In the genomic region with DNA sequence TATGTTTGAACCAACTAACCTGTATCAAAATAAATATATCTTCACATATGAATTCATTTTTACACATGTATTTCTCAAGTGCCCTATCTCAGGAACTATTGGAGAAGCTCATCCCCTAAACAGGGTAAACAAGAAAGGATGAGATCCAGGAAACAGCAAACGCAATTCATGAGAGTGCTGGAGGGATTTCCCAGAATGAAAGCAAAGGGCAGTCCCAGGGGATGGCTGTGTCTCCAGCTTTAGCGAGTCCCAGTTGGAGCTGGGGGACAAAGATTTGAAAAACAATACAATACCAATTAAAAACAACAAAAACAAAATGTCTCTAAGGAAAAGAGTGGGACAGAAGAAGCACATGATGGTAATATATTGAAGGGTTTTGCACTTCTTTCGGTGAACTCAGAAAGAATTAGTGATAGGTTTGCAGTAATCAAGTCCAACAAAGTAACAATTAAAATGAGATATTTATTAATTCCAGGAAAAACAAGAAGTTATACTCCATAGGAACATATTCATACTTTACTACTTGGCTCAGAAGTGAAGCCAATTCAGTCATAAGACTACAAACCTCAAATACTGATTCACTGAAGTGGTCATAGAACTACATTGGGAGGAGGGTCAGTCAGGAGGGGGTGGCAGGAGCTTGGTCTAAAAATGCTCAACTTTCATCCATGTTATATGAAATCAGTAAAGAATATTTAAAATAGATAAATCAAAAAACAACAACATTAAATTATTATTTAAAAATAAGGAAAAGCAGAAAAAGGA, we compare ENCODE assay signal across 31 cellular contexts.
DNase-seq lines count a peak whose midpoint lies in the region; ATAC-seq, FAIRE-seq and TF ChIP-seq lines count a peak whose summit lies in the region.
"Had no signal": no experiment of that assay in that cellular context is flagged by ENCODE, and none has a peak within 500 bp of the region (broad histone marks: within the 10 kb centered on the region; RNA-seq: fewer than 3 reads in every experiment).

No MANE protein-coding gene starts in this region.

- no peaks in the 10 kb centered on the region for H3K9me3 Mint-ChIP-seq in activated naive CD4-positive, alpha-beta T cell treated with anti-CD3 and anti-CD28 coated beads, Interleukin-2, amount 10 ng/mL, durations not matched to agents 7 days and 5 days
- peaks cover 0 to 2% of the 10 kb centered on the region in 2 donors for H3K9me3 Mint-ChIP-seq in activated T-cell treated with anti-CD3 and anti-CD28 coated beads, Interleukin-2, amount 50 U/mL, for 72 hours
- H3K9me3 Mint-ChIP-seq: activated CD8-positive, alpha-beta T cell treated with anti-CD3 and anti-CD28 coated beads for 36 hours; activated T-helper 17 cell treated with anti-CD3 and anti-CD28 coated beads, Interleukin-2, amount 50 U/mL, for 72 hours; CD8-positive, alpha-beta memory T cell; stimulated activated naive CD8-positive, alpha-beta T cell treated with anti-CD3 and anti-CD28 coated beads, Interleukin-15, Interleukin-2, amounts not matched to agents 100 ng/mL and 50 ng/mL, for 24 hours had no signal

- no peak for ATAC-seq in activated T-cell treated with anti-CD3 and anti-CD28 coated beads, Interleukin-2, amount 50 U/mL, for 72 hours (replicated peaks in 1 of 2)
- ATAC-seq: activated CD4-positive, alpha-beta T cell treated with anti-CD3 and anti-CD28 coated beads for 36 hours; activated CD8-positive, alpha-beta T cell treated with anti-CD3 and anti-CD28 coated beads for 36 hours; activated T-helper 17 cell treated with anti-CD3 and anti-CD28 coated beads, Interleukin-2, amount 50 U/mL, for 72 hours; left colon had no signal

- H3K27me3 ChIP-seq in H1 (replicated peaks in 1 of 4; ENCODE audit: control insufficient read depth in 3 of 4, extremely low read depth in 1 of 4, insufficient read depth in 3 of 4, low read length in 3 of 4) = no peaks in the 10 kb centered on the region
- H3K27me3 ChIP-seq in mesenchymal stem cell (ENCODE audit: control insufficient read depth in 1 of 2, insufficient read depth in 1 of 2, low read length in 2 of 2) = no peaks in the 10 kb centered on the region
- H3K27me3 ChIP-seq: SJCRH30, uterus had no signal

- H3K27ac Mint-ChIP-seq in activated naive CD4-positive, alpha-beta T cell treated with anti-CD3 and anti-CD28 coated beads, Interleukin-2, amount 10 ng/mL, durations not matched to agents 7 days and 5 days = no peak overlapping the region
- H3K27ac Mint-ChIP-seq in activated T-cell treated with anti-CD3 and anti-CD28 coated beads, Interleukin-2, amount 50 U/mL, for 72 hours = no peak overlapping the region
- H3K27ac Mint-ChIP-seq: activated CD4-positive, alpha-beta T cell treated with anti-CD3 and anti-CD28 coated beads for 36 hours; activated CD8-positive, alpha-beta T cell treated with anti-CD3 and anti-CD28 coated beads for 36 hours; activated T-helper 17 cell treated with anti-CD3 and anti-CD28 coated beads, Interleukin-2, amount 50 U/mL, for 72 hours; B cell; CD8-positive, alpha-beta memory T cell; stimulated activated naive CD8-positive, alpha-beta T cell treated with anti-CD3 and anti-CD28 coated beads, Interleukin-15, Interleukin-2, amounts not matched to agents 100 ng/mL and 50 ng/mL, for 24 hours had no signal

- no peak overlapping the region for H4K5ac ChIP-seq in H1 (ENCODE audit: insufficient read length, low read depth, low read length)

- H3K4me1 ChIP-seq in H1 (replicated peaks in 1 of 4; ENCODE audit: control insufficient read depth in 3 of 4, insufficient read depth in 4 of 4, low read length in 3 of 4) = peaks cover 0 to 11% (median 2%) of the 10 kb centered on the region in 4 experiments; a peak in 4 of 7 replicates
- peaks cover 6% of the 10 kb centered on the region for H3K4me1 ChIP-seq in mesenchymal stem cell (ENCODE audit: control insufficient read depth, insufficient read depth, low read depth, low read length)
- H3K4me1 ChIP-seq: SJCRH30, uterus had no signal

- H3K14ac ChIP-seq in H1 (ENCODE audit: insufficient read length) (no peak overlapping the region), mesenchymal stem cell (ENCODE audit: low read length in 2 of 2) (no peak overlapping the region)

- no peaks in the 10 kb centered on the region for H3K9me3 ChIP-seq in H1 (ENCODE audit: insufficient read depth in 2 of 2, low read depth in 1 of 2, low read length in 1 of 2)
- no peaks in the 10 kb centered on the region for H3K9me3 ChIP-seq in mesenchymal stem cell (ENCODE audit: control insufficient read depth, low read length)
- H3K9me3 ChIP-seq: SJCRH30, uterus had no signal

- H4K8ac ChIP-seq in H1 (ENCODE audit: extremely low read depth, insufficient read depth, low read length) (no peak overlapping the region), mesenchymal stem cell (ENCODE audit: low read length) (no peak overlapping the region)

- H3K56ac ChIP-seq in H1 (replicated peaks; ENCODE audit: insufficient read length, low read depth, low read length) = no peak overlapping the region

- no peak overlapping the region for H3K4me3 Mint-ChIP-seq in activated naive CD4-positive, alpha-beta T cell treated with anti-CD3 and anti-CD28 coated beads, Interleukin-2, amount 10 ng/mL, durations not matched to agents 7 days and 5 days
- no peak overlapping the region for H3K4me3 Mint-ChIP-seq in activated T-cell treated with anti-CD3 and anti-CD28 coated beads, Interleukin-2, amount 50 U/mL, for 72 hours
- H3K4me3 Mint-ChIP-seq: activated CD4-positive, alpha-beta T cell treated with anti-CD3 and anti-CD28 coated beads for 36 hours; activated CD8-positive, alpha-beta T cell treated with anti-CD3 and anti-CD28 coated beads for 36 hours; activated T-helper 17 cell treated with anti-CD3 and anti-CD28 coated beads, Interleukin-2, amount 50 U/mL, for 72 hours; B cell; CD8-positive, alpha-beta memory T cell; stimulated activated naive CD8-positive, alpha-beta T cell treated with anti-CD3 and anti-CD28 coated beads, Interleukin-15, Interleukin-2, amounts not matched to agents 100 ng/mL and 50 ng/mL, for 24 hours had no signal

- 54% methylated on average over 3 of the region's 3 CpGs; no CpG with 5 or more reads in 1 of the 2 experiments for WGBS in H1 (ENCODE audit: extremely low coverage in 1 of 2, insufficient coverage in 1 of 2, insufficient read length in 1 of 2, insufficient replicate concordance in 2 of 2, low coverage in 1 of 2, low lambda C conversion rate in 2 of 2, missing lambda C conversion rate in 1 of 2), 2 experiments
- WGBS in mesenchymal stem cell = 57% methylated on average over 2 of the region's 3 CpGs

- H3K4me1 Mint-ChIP-seq in activated naive CD4-positive, alpha-beta T cell treated with anti-CD3 and anti-CD28 coated beads, Interleukin-2, amount 10 ng/mL, durations not matched to agents 7 days and 5 days = no peaks in the 10 kb centered on the region
- no peaks in the 10 kb centered on the region for H3K4me1 Mint-ChIP-seq in activated T-cell treated with anti-CD3 and anti-CD28 coated beads, Interleukin-2, amount 50 U/mL, for 72 hours (ENCODE audit: low read depth)
- H3K4me1 Mint-ChIP-seq: activated CD4-positive, alpha-beta T cell treated with anti-CD3 and anti-CD28 coated beads for 36 hours; activated T-helper 17 cell treated with anti-CD3 and anti-CD28 coated beads, Interleukin-2, amount 50 U/mL, for 72 hours; B cell; CD8-positive, alpha-beta memory T cell had no signal

- H3K23ac ChIP-seq in H1 (ENCODE audit: insufficient read length) = no peak overlapping the region
- no peak overlapping the region for H3K23ac ChIP-seq in mesenchymal stem cell (ENCODE audit: low read length in 2 of 2)

- H2BK12ac ChIP-seq in H1 (ENCODE audit: low read depth, low read length) (no peak overlapping the region), mesenchymal stem cell (ENCODE audit: low read length in 2 of 2) (no peak overlapping the region)

- peaks cover 2% of the 10 kb centered on the region; the same call in 1 of the 2 replicates for H3K23me2 ChIP-seq in H1 (ENCODE audit: low read depth, low read length)

- TF ChIP-seq EP300 in H1 (IDR thresholded peaks at IDR 0.05; ENCODE audit: borderline replicate concordance in 1 of 2, low read depth in 2 of 2, low read length in 2 of 2) = no peak

- POLR2A ChIA-PET in H1 (lab: Charles Lee; ENCODE audit: partially characterized antibody) = no interaction called here

- H3K36me3 ChIP-seq in H1 (ENCODE audit: control insufficient read depth in 2 of 4, insufficient read depth in 4 of 4, low read length in 3 of 4) (no peaks in the 10 kb centered on the region), mesenchymal stem cell (ENCODE audit: control insufficient read depth in 1 of 2, insufficient read depth in 2 of 2, low read depth in 1 of 2, low read length in 2 of 2) (no peaks in the 10 kb centered on the region)
- H3K36me3 ChIP-seq: SJCRH30, uterus had no signal

- H3K27me3 Mint-ChIP-seq in activated naive CD4-positive, alpha-beta T cell treated with anti-CD3 and anti-CD28 coated beads, Interleukin-2, amount 10 ng/mL, durations not matched to agents 7 days and 5 days = no peaks in the 10 kb centered on the region
- no peaks in the 10 kb centered on the region for H3K27me3 Mint-ChIP-seq in activated T-cell treated with anti-CD3 and anti-CD28 coated beads, Interleukin-2, amount 50 U/mL, for 72 hours (ENCODE audit: low read depth)
- H3K27me3 Mint-ChIP-seq: activated CD8-positive, alpha-beta T cell treated with anti-CD3 and anti-CD28 coated beads for 36 hours; activated T-helper 17 cell treated with anti-CD3 and anti-CD28 coated beads, Interleukin-2, amount 50 U/mL, for 72 hours; B cell had no signal

- H2BK15ac ChIP-seq in H1 (ENCODE audit: low read length) (no peak overlapping the region), mesenchymal stem cell (ENCODE audit: low read depth, poor library complexity, severe bottlenecking) (no peak overlapping the region)

- no peak for TF ChIP-seq POLR2A in H1 (IDR thresholded peaks at IDR 0.05; ENCODE audit: control extremely low read depth in 1 of 2, low read depth in 2 of 2, low read length in 2 of 2)

- peak; percentile 24 for DNase-seq in GM03348 (ENCODE audit: low spot score)
- DNase-seq in LHCN-M2 (ENCODE audit: low read depth) = peak; percentile 12
- no peak for DNase-seq in H1 (ENCODE audit: low read depth in 1 of 2, low spot score in 2 of 2)
- DNase-seq in mesenchymal stem cell = peak; percentile 50
- no peak for DNase-seq in activated naive CD4-positive, alpha-beta T cell treated with anti-CD3 and anti-CD28 coated beads, Interleukin-2, amount 10 ng/mL, durations not matched to agents 7 days and 5 days
- no peak for DNase-seq in HTR-8/SVneo (ENCODE audit: insufficient read length, low spot score)
- DNase-seq in activated T-cell treated with anti-CD3 and anti-CD28 coated beads, Interleukin-2, amount 50 U/mL, for 72 hours = no peak
- DNase-seq in amygdala (lab: John Stamatoyannopoulos, UW) = no peak
- DNase-seq: activated CD4-positive, alpha-beta T cell treated with anti-CD3 and anti-CD28 coated beads for 36 hours; activated CD8-positive, alpha-beta T cell treated with anti-CD3 and anti-CD28 coated beads for 36 hours; activated naive CD4-positive, alpha-beta T cell treated with anti-CD3 and anti-CD28 coated beads, Interleukin-2, amount 50 U/mL, for 16 hours; anterior cingulate cortex; CD8-positive, alpha-beta memory T cell; effector CD8-positive, alpha-beta T cell; foreskin fibroblast; GOT3; KBM-7; left colon; MM.1S; NCI-H1105 treated with DMSO at 0.1 percent for 48 hours; NCI-H2029; NCI-H2227 treated with DMSO at 0.1 percent for 48 hours; NCI-H82; SJCRH30; stimulated activated CD4-positive, alpha-beta T cell treated with anti-CD3 and anti-CD28 coated beads, Interleukin-2, amount 100 ng/mL, for 24 hours; SW 1271; uterus had no signal

- no peaks in the 10 kb centered on the region for H3K79me2 ChIP-seq in H1 (ENCODE audit: control insufficient read depth in 1 of 2, insufficient read depth in 2 of 2, low read length in 2 of 2)

- H2BK5ac ChIP-seq in H1 (ENCODE audit: low read depth, low read length) (no peak overlapping the region), mesenchymal stem cell (ENCODE audit: low read depth, low read length, poor library complexity, severe bottlenecking) (no peak overlapping the region)

- TF ChIP-seq RAD21 in H1 (IDR thresholded peaks at IDR 0.05 in 1 of 2, conservative IDR thresholded peaks at IDR 0.05 in 1 of 2; ENCODE audit: low read depth in 2 of 2, low read length in 2 of 2) = no peak

- no peak overlapping the region for H3K4ac ChIP-seq in H1 (replicated peaks; ENCODE audit: insufficient read length, low read depth, low read length)
- H3K4ac ChIP-seq in mesenchymal stem cell (ENCODE audit: low read depth in 1 of 2, low read length in 2 of 2) = no peak overlapping the region

- H3K9ac ChIP-seq in H1 (replicated peaks in 1 of 4; ENCODE audit: extremely low read depth in 1 of 4, low read depth in 3 of 4, low read length in 3 of 4) (no peak overlapping the region), mesenchymal stem cell (ENCODE audit: low read length) (peak overlapping the region; percentile 81)

- H2AK5ac ChIP-seq in H1 (ENCODE audit: low read depth, low read length) (no peak overlapping the region), mesenchymal stem cell (ENCODE audit: low read length, severe bottlenecking) (no peak overlapping the region)

- FAIRE-seq in H1 (lab: Jason Lieb, UNC) (peak; percentile 52), HTR-8/SVneo (lab: Jason Lieb, UNC) (no peak)

- CTCF ChIA-PET in H1 (lab: Charles Lee; ENCODE audit: partially characterized antibody) = interaction anchor here (1.2 kb wide), 1 partner anchor 314 kb away, joined by 3 read pairs; no protein-coding TSS in a partner anchor
- CTCF ChIA-PET in activated naive CD4-positive, alpha-beta T cell treated with anti-CD3 and anti-CD28 coated beads, Interleukin-2, amount 10 ng/mL, durations not matched to agents 7 days and 5 days (lab: Charles Lee) = no interaction called here

- H3K4me2 ChIP-seq in H1 (ENCODE audit: insufficient read depth in 1 of 2, low read depth in 2 of 2, low read length in 2 of 2) = no peak overlapping the region
- no peak overlapping the region for H3K4me2 ChIP-seq in mesenchymal stem cell (ENCODE audit: low read length, poor library complexity, severe bottlenecking)

- H3K36me3 Mint-ChIP-seq in activated naive CD4-positive, alpha-beta T cell treated with anti-CD3 and anti-CD28 coated beads, Interleukin-2, amount 10 ng/mL, durations not matched to agents 7 days and 5 days = no peaks in the 10 kb centered on the region
- no peaks in the 10 kb centered on the region for H3K36me3 Mint-ChIP-seq in activated T-cell treated with anti-CD3 and anti-CD28 coated beads, Interleukin-2, amount 50 U/mL, for 72 hours (ENCODE audit: insufficient read depth in 2 of 2)
- H3K36me3 Mint-ChIP-seq: CD8-positive, alpha-beta memory T cell had no signal

- no peak overlapping the region for H3K18ac ChIP-seq in H1 (ENCODE audit: extremely low read depth, low read length)
- no peak overlapping the region for H3K18ac ChIP-seq in mesenchymal stem cell (ENCODE audit: low read depth in 1 of 2, low read length in 2 of 2)

- no peak overlapping the region for H3K4me3 ChIP-seq in H1 (ENCODE audit: extremely low read depth in 1 of 4, insufficient read depth in 2 of 4, low read depth in 3 of 4, low read length in 4 of 4)
- H3K4me3 ChIP-seq in mesenchymal stem cell (ENCODE audit: insufficient read depth in 1 of 2, low read depth in 1 of 2, low read length in 2 of 2) = no peak overlapping the region
- H3K4me3 ChIP-seq: coronary artery, SJCRH30, uterus had no signal

- no peaks in the 10 kb centered on the region for H4K20me1 ChIP-seq in H1 (replicated peaks in 1 of 2; ENCODE audit: control insufficient read depth in 1 of 2, insufficient read depth in 2 of 2, low read length in 2 of 2)

- H2BK20ac ChIP-seq in H1 (ENCODE audit: low read length) = no peak overlapping the region

- TF ChIP-seq CTCF in H1 (IDR thresholded peaks at IDR 0.05; ENCODE audit: control extremely low read depth in 1 of 3, insufficient read depth in 1 of 3, low read depth in 1 of 3, low read length in 3 of 3) = no peak

- no peak overlapping the region for H2AFZ ChIP-seq in H1 (ENCODE audit: low read length)
- no peak overlapping the region for H2AFZ ChIP-seq in mesenchymal stem cell (ENCODE audit: low read depth, low read length)

- no peak overlapping the region for H2BK120ac ChIP-seq in H1 (replicated peaks; ENCODE audit: low read depth, low read length)
- H2BK120ac ChIP-seq in mesenchymal stem cell (ENCODE audit: low read depth, low read length) = no peak overlapping the region

- H3K79me1 ChIP-seq in H1 (ENCODE audit: low read depth, low read length) = no peaks in the 10 kb centered on the region
- H3K79me1 ChIP-seq in mesenchymal stem cell (replicated peaks; ENCODE audit: low read length, poor library complexity, severe bottlenecking) = peaks cover 2% of the 10 kb centered on the region

- H4K91ac ChIP-seq in H1 (replicated peaks; ENCODE audit: insufficient read length, low read length) = no peak overlapping the region
- no peak overlapping the region for H4K91ac ChIP-seq in mesenchymal stem cell (ENCODE audit: low read length)

- H3K27ac ChIP-seq in H1 (ENCODE audit: low read depth, low read length) (no peak overlapping the region), mesenchymal stem cell (ENCODE audit: low read length, poor library complexity, severe bottlenecking) (no peak overlapping the region)
- H3K27ac ChIP-seq: coronary artery, SJCRH30, uterus had no signal

Comparison
In these comparisons a context has a peak if more than half of its experiments do, and no peak if none do; other contexts are left out.
1. DNase-seq: peak in GM03348 (single experiment), LHCN-M2 (single experiment) and mesenchymal stem cell (single experiment); none in H1 (0 of 2), activated naive CD4-positive, alpha-beta T cell treated with anti-CD3 and anti-CD28 coated beads, Interleukin-2, amount 10 ng/mL, durations not matched to agents 7 days and 5 days (single experiment), HTR-8/SVneo (single experiment), activated T-cell treated with anti-CD3 and anti-CD28 coated beads, Interleukin-2, amount 50 U/mL, for 72 hours (0 of 2) and amygdala (0 of 56).